ENCODE assay signal across 1 cellular context in the genomic region with DNA sequence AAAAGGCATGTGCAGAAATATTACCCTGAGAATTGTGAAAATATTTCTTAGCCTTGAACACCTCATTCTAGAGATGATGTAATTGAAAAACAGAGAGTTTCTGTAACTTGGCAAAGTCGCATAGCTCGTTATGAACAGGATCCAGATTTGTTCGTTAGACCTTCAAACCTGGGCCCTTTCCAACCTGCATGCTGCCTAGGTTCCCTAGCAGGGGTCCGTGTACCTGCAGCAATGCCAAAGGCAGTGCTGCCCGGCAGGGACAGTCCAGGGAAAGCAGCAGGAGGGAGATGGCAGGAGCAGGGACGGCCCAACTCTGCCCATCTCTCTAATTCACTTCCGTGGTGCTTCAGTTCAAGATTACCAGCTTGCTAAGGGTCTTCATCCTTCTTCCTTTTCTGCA.
TF ChIP-seq lines count a peak whose summit lies in the region.

No MANE protein-coding gene starts in this region.

TF ChIP-seq in GM12878, 131 proteins besides CTCF, POLR2A, EP300 and RAD21 (continued from another document):
- TF ChIP-seq JUND (IDR thresholded peaks at IDR 0.05; ENCODE audit: low read depth, low read length), result no peak
